Comparison of ENCODE assay signal across 7 cellular contexts in the genomic region with DNA sequence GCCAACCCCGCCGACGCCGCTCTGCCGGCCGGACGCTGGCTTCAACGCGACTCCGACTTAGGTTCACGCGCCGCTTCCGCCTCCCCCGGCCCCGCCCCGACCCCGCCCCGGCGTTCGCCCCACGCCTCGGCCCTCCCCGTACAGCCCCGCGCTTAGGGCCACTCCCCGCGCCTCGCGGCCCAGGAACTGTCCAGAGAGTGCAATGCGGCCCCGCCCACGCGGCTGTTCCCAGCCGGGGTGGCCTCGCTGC. TPM values are rescaled to one million over a fixed set of nuclear protein-coding genes. Genes with fewer than 3 reads are reported as not detected.
DNase-seq lines count a peak whose midpoint lies in the region; ATAC-seq and TF ChIP-seq lines count a peak whose summit lies in the region.

A gene with protein sequence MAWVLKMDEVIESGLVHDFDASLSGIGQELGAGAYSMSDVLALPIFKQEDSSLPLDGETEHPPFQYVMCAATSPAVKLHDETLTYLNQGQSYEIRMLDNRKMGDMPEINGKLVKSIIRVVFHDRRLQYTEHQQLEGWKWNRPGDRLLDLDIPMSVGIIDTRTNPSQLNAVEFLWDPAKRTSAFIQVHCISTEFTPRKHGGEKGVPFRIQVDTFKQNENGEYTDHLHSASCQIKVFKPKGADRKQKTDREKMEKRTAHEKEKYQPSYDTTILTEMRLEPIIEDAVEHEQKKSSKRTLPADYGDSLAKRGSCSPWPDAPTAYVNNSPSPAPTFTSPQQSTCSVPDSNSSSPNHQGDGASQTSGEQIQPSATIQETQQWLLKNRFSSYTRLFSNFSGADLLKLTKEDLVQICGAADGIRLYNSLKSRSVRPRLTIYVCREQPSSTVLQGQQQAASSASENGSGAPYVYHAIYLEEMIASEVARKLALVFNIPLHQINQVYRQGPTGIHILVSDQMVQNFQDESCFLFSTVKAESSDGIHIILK (minus strand): TSS at position 78 of the 250 bp plus-strand sequence. CDS start 557 bp downstream, outside the sequence.

- H3K4me1 ChIP-seq in esophagus squamous epithelium (peaks cover 17 to 46% (median 27%) of the 10 kb centered on the region in 3 donors), neuron (ENCODE audit: insufficient read depth, low read length) (peaks cover 20% of the 10 kb centered on the region)

- TF ChIP-seq POLR2A in esophagus squamous epithelium (IDR thresholded peaks at IDR 0.05), result no peak

- no peak for DNase-seq in HFF-Myc (ENCODE audit: extremely low read depth, low read depth)
- DNase-seq in activated CD4-positive, CD25-positive, alpha-beta regulatory T cell treated with anti-CD3 and anti-CD28 coated beads, Interleukin-2, amount 50 U/mL, for 72 hours, result peak; percentile 99
- no peak for DNase-seq in esophagus squamous epithelium (lab: John Stamatoyannopoulos, UW)
- DNase-seq in GM19238 (ENCODE audit: insufficient read length, low spot score), result no peak

- H2AFZ ChIP-seq in neuron (ENCODE audit: low read depth, low read length), result peak within 1 kb of the TSS; percentile 81

- 8% methylated on average over 2 of the region's 36 CpGs; no CpG with 5 or more reads in 1 of the 2 donors for WGBS in esophagus squamous epithelium, 2 donors

- intact Hi-C loops in esophagus squamous epithelium (cut with DNase I), result no loop called here

- H3K9me3 ChIP-seq in esophagus squamous epithelium (no peaks in the 10 kb centered on the region), neuron (ENCODE audit: low read length) (peaks cover 2% of the 10 kb centered on the region)

- H3K27me3 ChIP-seq in esophagus squamous epithelium (no peaks in the 10 kb centered on the region), neuron (ENCODE audit: insufficient read depth, low read length) (no peaks in the 10 kb centered on the region)

- ATAC-seq in HG03045 (IDR thresholded peaks at IDR 0.05; ENCODE audit: unreplicated experiment) (no peak), GM21723 (IDR thresholded peaks at IDR 0.05; ENCODE audit: unreplicated experiment) (no peak)

- TF ChIP-seq CTCF in HFF-Myc (IDR thresholded peaks at IDR 0.05; ENCODE audit: low read depth, low read length, missing control alignments), result no peak
- no peak for TF ChIP-seq CTCF in esophagus squamous epithelium (IDR thresholded peaks at IDR 0.05)

- H3K27ac ChIP-seq in esophagus squamous epithelium, result peak within 1 kb of the TSS; percentile 97 to 99 (median 98)

- peak within 1 kb of the TSS; percentile 75 for H3K4me3 ChIP-seq in HFF-Myc (replicated peaks; ENCODE audit: low read depth, low read length)
- peak within 1 kb of the TSS; percentile 88 to 96 (median 93) for H3K4me3 ChIP-seq in esophagus squamous epithelium
- peak within 1 kb of the TSS; percentile 76 for H3K4me3 ChIP-seq in neuron (ENCODE audit: low read length)

- H3K36me3 ChIP-seq in esophagus squamous epithelium (no peaks in the 10 kb centered on the region), neuron (ENCODE audit: insufficient read depth, low read length) (no peaks in the 10 kb centered on the region)

RNA-seq across cellular contexts. Expression of the gene that starts here (rescaled TPM):
- total RNA-seq in esophagus squamous epithelium, result 10 to 100 TPM; 35.0 to 59.5 (median 46.4) TPM
